ENCODE assay signal across 19 cellular contexts in the genomic region with DNA sequence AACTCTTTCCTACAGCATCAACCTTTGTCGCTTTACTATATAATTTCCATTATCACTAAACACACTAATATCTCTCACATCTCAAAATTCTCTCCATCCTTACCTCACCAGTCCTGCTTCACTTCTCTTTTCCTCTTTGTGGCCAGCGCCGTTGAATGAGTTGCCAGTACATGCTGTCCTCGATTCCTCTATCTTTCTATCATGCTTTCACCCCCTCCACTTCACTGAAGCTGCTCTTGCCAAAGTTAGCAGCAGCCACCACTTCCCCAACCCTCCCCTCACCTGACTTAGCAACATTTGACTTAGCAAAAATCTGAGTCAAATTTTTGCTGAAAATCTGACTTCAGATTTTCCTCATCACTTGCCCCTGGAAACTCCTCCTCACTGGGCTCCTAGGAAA.
"Had no signal": no experiment of that assay in that cellular context is flagged by ENCODE, and none has a peak within 500 bp of the region (broad histone marks: within the 10 kb centered on the region; RNA-seq: fewer than 3 reads in every experiment).

No MANE protein-coding gene starts in this region.

- ATAC-seq: activated CD4-positive, alpha-beta T cell treated with anti-CD3 and anti-CD28 coated beads for 36 hours; activated naive CD8-positive, alpha-beta T cell treated with anti-CD3 and anti-CD28 coated beads, Interleukin-2, amount 50 U/mL, for 24 hours; activated T-cell treated with anti-CD3 and anti-CD28 coated beads, Interleukin-2, amount 50 U/mL, for 72 hours; naive thymus-derived CD4-positive, alpha-beta T cell; sciatic nerve had no signal

- H3K4me3 ChIP-seq: lung, upper lobe of left lung had no signal

- H3K27me3 Mint-ChIP-seq: activated B cell treated with CpG ODN at 0.5 μM for 24 hours; activated CD4-positive, alpha-beta memory T cell treated with anti-CD3 and anti-CD28 coated beads for 36 hours; activated CD4-positive, alpha-beta T cell treated with anti-CD3 and anti-CD28 coated beads for 36 hours; activated naive CD8-positive, alpha-beta T cell treated with anti-CD3 and anti-CD28 coated beads, Interleukin-2, amount 50 U/mL, for 24 hours; naive thymus-derived CD4-positive, alpha-beta T cell had no signal

- H3K4me1 Mint-ChIP-seq: activated B cell treated with CpG ODN at 0.5 μM for 24 hours, neural crest cell had no signal

- H3K9me3 Mint-ChIP-seq: activated B cell treated with CpG ODN at 0.5 μM for 24 hours; activated CD4-positive, alpha-beta memory T cell treated with anti-CD3 and anti-CD28 coated beads for 36 hours; activated naive CD8-positive, alpha-beta T cell treated with anti-CD3 and anti-CD28 coated beads, Interleukin-2, amount 50 U/mL, for 24 hours; activated T-cell treated with anti-CD3 and anti-CD28 coated beads, Interleukin-2, amount 50 U/mL, for 72 hours; neural crest cell had no signal

- H3K9me3 ChIP-seq: upper lobe of left lung had no signal

- H3K27ac ChIP-seq: epithelial cell of prostate, upper lobe of left lung had no signal

- H3K27ac Mint-ChIP-seq: activated B cell treated with CpG ODN at 0.5 μM for 24 hours; activated CD4-positive, alpha-beta memory T cell treated with anti-CD3 and anti-CD28 coated beads for 36 hours; activated CD4-positive, alpha-beta T cell treated with anti-CD3 and anti-CD28 coated beads for 36 hours; activated naive CD8-positive, alpha-beta T cell treated with anti-CD3 and anti-CD28 coated beads, Interleukin-2, amount 50 U/mL, for 24 hours; activated T-cell treated with anti-CD3 and anti-CD28 coated beads, Interleukin-2, amount 50 U/mL, for 72 hours had no signal

- DNase-seq: activated B cell treated with CpG ODN at 0.5 μM for 24 hours; activated CD4-positive, alpha-beta memory T cell treated with anti-CD3 and anti-CD28 coated beads for 36 hours; activated CD4-positive, alpha-beta T cell treated with anti-CD3 and anti-CD28 coated beads for 36 hours; activated effector memory CD4-positive, alpha-beta T cell treated with Interleukin-2 at 50 U/mL for 16 hours; activated naive CD4-positive, alpha-beta T cell treated with anti-CD3 and anti-CD28 coated beads, Interleukin-2, amount 50 U/mL, for 16 hours; activated naive CD8-positive, alpha-beta T cell treated with anti-CD3 and anti-CD28 coated beads, Interleukin-2, amount 50 U/mL, for 24 hours; activated T-cell treated with anti-CD3 and anti-CD28 coated beads, Interleukin-2, amount 50 U/mL, for 72 hours; cortex of kidney; naive thymus-derived CD4-positive, alpha-beta T cell; occipital lobe; small intestine; stimulated activated CD4-positive, alpha-beta T cell treated with anti-CD3 and anti-CD28 coated beads, Interleukin-2, amount 100 ng/mL, for 24 hours; stimulated activated naive CD4-positive, alpha-beta T cell; T-helper 9 cell; upper lobe of left lung had no signal

- H3K27me3 ChIP-seq: upper lobe of left lung had no signal

- H3K4me3 Mint-ChIP-seq: activated B cell treated with CpG ODN at 0.5 μM for 24 hours; activated CD4-positive, alpha-beta memory T cell treated with anti-CD3 and anti-CD28 coated beads for 36 hours; activated CD4-positive, alpha-beta T cell treated with anti-CD3 and anti-CD28 coated beads for 36 hours; activated naive CD8-positive, alpha-beta T cell treated with anti-CD3 and anti-CD28 coated beads, Interleukin-2, amount 50 U/mL, for 24 hours; activated T-cell treated with anti-CD3 and anti-CD28 coated beads, Interleukin-2, amount 50 U/mL, for 72 hours; naive thymus-derived CD4-positive, alpha-beta T cell; neural crest cell had no signal

- H3K4me1 ChIP-seq: upper lobe of left lung had no signal
